2 cellular contexts compared by ENCODE assay signal in the genomic region with DNA sequence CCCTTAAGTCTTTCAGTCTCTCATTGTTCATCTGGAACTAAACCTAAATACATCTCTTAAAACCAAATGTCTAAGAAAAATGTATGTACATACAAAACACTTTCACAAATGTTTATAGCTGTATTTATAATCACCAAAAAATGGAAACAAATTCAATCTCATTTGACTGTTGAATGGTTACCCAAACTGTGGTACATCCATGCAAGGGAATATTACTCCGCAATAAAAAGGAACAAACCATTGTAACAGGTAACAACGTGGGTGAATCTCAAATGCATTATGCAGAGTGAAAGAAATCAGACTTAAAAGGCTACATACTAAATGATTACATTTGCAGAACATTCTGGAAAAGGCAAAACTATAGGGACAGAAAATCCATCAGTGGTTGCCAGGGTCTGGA.
TF ChIP-seq lines count a peak whose summit lies in the region.

No MANE protein-coding gene starts in this region.

TF ChIP-seq in SK-N-SH, 30 proteins besides CTCF, POLR2A, EP300 and RAD21 (continued from another document):
- TF ChIP-seq TEAD4 (IDR thresholded peaks at IDR 0.05; ENCODE audit: borderline replicate concordance, insufficient read depth) (no peak), GABPA (IDR thresholded peaks at IDR 0.05; ENCODE audit: low read depth) (no peak), ELF1 (IDR thresholded peaks at IDR 0.05) (no peak), NFIC (IDR thresholded peaks at IDR 0.05; ENCODE audit: borderline replicate concordance) (no peak), RXRA (IDR thresholded peaks at IDR 0.05; ENCODE audit: borderline replicate concordance, low read depth) (no peak), FOSL2 (IDR thresholded peaks at IDR 0.05; ENCODE audit: borderline replicate concordance, low read depth) (no peak)
- TF ChIP-seq, protein P1, sequence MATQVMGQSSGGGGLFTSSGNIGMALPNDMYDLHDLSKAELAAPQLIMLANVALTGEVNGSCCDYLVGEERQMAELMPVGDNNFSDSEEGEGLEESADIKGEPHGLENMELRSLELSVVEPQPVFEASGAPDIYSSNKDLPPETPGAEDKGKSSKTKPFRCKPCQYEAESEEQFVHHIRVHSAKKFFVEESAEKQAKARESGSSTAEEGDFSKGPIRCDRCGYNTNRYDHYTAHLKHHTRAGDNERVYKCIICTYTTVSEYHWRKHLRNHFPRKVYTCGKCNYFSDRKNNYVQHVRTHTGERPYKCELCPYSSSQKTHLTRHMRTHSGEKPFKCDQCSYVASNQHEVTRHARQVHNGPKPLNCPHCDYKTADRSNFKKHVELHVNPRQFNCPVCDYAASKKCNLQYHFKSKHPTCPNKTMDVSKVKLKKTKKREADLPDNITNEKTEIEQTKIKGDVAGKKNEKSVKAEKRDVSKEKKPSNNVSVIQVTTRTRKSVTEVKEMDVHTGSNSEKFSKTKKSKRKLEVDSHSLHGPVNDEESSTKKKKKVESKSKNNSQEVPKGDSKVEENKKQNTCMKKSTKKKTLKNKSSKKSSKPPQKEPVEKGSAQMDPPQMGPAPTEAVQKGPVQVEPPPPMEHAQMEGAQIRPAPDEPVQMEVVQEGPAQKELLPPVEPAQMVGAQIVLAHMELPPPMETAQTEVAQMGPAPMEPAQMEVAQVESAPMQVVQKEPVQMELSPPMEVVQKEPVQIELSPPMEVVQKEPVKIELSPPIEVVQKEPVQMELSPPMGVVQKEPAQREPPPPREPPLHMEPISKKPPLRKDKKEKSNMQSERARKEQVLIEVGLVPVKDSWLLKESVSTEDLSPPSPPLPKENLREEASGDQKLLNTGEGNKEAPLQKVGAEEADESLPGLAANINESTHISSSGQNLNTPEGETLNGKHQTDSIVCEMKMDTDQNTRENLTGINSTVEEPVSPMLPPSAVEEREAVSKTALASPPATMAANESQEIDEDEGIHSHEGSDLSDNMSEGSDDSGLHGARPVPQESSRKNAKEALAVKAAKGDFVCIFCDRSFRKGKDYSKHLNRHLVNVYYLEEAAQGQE (IDR thresholded peaks at IDR 0.05; ENCODE audit: low read depth, low read length) = no peak
- TF ChIP-seq, protein P2, sequence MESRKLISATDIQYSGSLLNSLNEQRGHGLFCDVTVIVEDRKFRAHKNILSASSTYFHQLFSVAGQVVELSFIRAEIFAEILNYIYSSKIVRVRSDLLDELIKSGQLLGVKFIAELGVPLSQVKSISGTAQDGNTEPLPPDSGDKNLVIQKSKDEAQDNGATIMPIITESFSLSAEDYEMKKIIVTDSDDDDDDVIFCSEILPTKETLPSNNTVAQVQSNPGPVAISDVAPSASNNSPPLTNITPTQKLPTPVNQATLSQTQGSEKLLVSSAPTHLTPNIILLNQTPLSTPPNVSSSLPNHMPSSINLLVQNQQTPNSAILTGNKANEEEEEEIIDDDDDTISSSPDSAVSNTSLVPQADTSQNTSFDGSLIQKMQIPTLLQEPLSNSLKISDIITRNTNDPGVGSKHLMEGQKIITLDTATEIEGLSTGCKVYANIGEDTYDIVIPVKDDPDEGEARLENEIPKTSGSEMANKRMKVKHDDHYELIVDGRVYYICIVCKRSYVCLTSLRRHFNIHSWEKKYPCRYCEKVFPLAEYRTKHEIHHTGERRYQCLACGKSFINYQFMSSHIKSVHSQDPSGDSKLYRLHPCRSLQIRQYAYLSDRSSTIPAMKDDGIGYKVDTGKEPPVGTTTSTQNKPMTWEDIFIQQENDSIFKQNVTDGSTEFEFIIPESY (IDR thresholded peaks at IDR 0.05; ENCODE audit: borderline replicate concordance, low read depth) = no peak
TF ChIP-seq in SK-N-SH: peak in this region for 0.

TF ChIP-seq in HEK293, 187 proteins besides CTCF, POLR2A, EP300 and RAD21 (continued from another document):
- no peak for TF ChIP-seq ZNF521 (tag by site-specific recombination; IDR thresholded peaks at IDR 0.05)
- TF ChIP-seq, protein P3, sequence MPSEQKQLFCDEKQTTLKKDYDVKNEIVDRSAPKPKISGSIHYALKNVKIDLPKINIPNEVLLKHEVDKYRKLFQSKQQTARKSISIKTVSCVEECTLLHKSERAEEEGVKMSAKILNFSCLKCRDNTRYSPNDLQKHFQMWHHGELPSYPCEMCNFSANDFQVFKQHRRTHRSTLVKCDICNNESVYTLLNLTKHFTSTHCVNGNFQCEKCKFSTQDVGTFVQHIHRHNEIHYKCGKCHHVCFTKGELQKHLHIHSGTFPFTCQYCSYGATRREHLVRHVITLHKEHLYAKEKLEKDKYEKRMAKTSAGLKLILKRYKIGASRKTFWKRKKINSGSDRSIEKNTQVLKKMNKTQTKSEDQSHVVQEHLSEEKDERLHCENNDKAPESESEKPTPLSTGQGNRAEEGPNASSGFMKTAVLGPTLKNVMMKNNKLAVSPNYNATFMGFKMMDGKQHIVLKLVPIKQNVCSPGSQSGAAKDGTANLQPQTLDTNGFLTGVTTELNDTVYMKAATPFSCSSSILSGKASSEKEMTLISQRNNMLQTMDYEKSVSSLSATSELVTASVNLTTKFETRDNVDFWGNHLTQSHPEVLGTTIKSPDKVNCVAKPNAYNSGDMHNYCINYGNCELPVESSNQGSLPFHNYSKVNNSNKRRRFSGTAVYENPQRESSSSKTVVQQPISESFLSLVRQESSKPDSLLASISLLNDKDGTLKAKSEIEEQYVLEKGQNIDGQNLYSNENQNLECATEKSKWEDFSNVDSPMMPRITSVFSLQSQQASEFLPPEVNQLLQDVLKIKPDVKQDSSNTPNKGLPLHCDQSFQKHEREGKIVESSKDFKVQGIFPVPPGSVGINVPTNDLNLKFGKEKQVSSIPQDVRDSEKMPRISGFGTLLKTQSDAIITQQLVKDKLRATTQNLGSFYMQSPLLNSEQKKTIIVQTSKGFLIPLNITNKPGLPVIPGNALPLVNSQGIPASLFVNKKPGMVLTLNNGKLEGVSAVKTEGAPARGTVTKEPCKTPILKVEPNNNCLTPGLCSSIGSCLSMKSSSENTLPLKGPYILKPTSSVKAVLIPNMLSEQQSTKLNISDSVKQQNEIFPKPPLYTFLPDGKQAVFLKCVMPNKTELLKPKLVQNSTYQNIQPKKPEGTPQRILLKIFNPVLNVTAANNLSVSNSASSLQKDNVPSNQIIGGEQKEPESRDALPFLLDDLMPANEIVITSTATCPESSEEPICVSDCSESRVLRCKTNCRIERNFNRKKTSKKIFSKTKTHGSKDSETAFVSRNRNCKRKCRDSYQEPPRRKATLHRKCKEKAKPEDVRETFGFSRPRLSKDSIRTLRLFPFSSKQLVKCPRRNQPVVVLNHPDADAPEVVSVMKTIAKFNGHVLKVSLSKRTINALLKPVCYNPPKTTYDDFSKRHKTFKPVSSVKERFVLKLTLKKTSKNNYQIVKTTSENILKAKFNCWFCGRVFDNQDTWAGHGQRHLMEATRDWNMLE (tag by site-specific recombination; conservative IDR thresholded peaks at IDR 0.05; ENCODE audit: low read depth) = no peak
- TF ChIP-seq ZNF146 (tag by site-specific recombination; IDR thresholded peaks at IDR 0.05) = 0 out of 2 replicates have a peak, but pooled peaks have one; percentile 15
- no peak for TF ChIP-seq KLF16 (tag by site-specific recombination; IDR thresholded peaks at IDR 0.05)
